Comparison of ENCODE assay signal across 8 cellular contexts in genomic region chr10:87866575-87866974, GRCh38. TPM values are rescaled to one million over a fixed set of nuclear protein-coding genes. Genes with fewer than 3 reads are reported as not detected.
DNase-seq lines count a peak whose midpoint lies in the region; ATAC-seq and TF ChIP-seq lines count a peak whose summit lies in the region.

No MANE protein-coding gene starts in this region.

- TF ChIP-seq CTCF in cardiac muscle cell (IDR thresholded peaks at IDR 0.05; ENCODE audit: low read depth, low read length) (no peak), astrocyte of the spinal cord (IDR thresholded peaks at IDR 0.05; ENCODE audit: low read depth, low read length) (no peak)

- H3K36me3 Mint-ChIP-seq in memory B cell, result peaks cover 5% of the 10 kb centered on the region

- no peaks in the 10 kb centered on the region for H3K27me3 Mint-ChIP-seq in memory B cell

- H3K9me3 Mint-ChIP-seq in memory B cell, result no peaks in the 10 kb centered on the region

- in situ Hi-C loops in astrocyte of the spinal cord (cut with HindIII; ENCODE audit: low sequenced_read_pairs), result no loop called here

- ATAC-seq in Right ventricle myocardium superior (ENCODE audit: poor library complexity), result no peak
- ATAC-seq in memory B cell (ENCODE audit: low read depth), result no peak
- ATAC-seq in HG02981 (IDR thresholded peaks at IDR 0.05; ENCODE audit: unreplicated experiment), result no peak
- ATAC-seq in GM21737 (IDR thresholded peaks at IDR 0.05; ENCODE audit: unreplicated experiment), result no peak
- ATAC-seq in GM18907 (IDR thresholded peaks at IDR 0.05; ENCODE audit: unreplicated experiment), result no peak

- no peaks in the 10 kb centered on the region for H3K36me3 ChIP-seq in cardiac muscle cell
- no peaks in the 10 kb centered on the region for H3K36me3 ChIP-seq in urinary bladder (ENCODE audit: insufficient read depth)

- WGBS in urinary bladder, result 19% methylated on average over 3 of the region's 3 CpGs

- H3K4me3 Mint-ChIP-seq in memory B cell, result peak overlapping the region; percentile 84

- no peaks in the 10 kb centered on the region for H3K9me3 ChIP-seq in cardiac muscle cell (ENCODE audit: low read depth)

- no peaks in the 10 kb centered on the region for H3K27me3 ChIP-seq in cardiac muscle cell

- peak overlapping the region; percentile 69 for H3K27ac Mint-ChIP-seq in memory B cell

- peaks cover 31% of the 10 kb centered on the region for H3K4me1 ChIP-seq in cardiac muscle cell (ENCODE audit: low read depth)
- H3K4me1 ChIP-seq in urinary bladder (ENCODE audit: insufficient read depth), result peaks cover 2% of the 10 kb centered on the region

- intact Hi-C loops in Right ventricle myocardium superior (cut with DNase I), result loop anchor here (10.0 kb wide), 1 partner anchor 48 kb away; no protein-coding TSS in a partner anchor

- H3K4me1 Mint-ChIP-seq in memory B cell, result peaks cover 27% of the 10 kb centered on the region

- H3K4me3 ChIP-seq in cardiac muscle cell (peak overlapping the region; percentile 98), astrocyte of the spinal cord (ENCODE audit: low read depth, low read length) (peak overlapping the region; percentile 85), urinary bladder (ENCODE audit: low read depth, low read length) (peak overlapping the region; percentile 18)

- H3K27ac ChIP-seq in cardiac muscle cell (peak overlapping the region; percentile 96), urinary bladder (ENCODE audit: low read depth) (no peak overlapping the region)

- no peak for DNase-seq in cardiac muscle cell (ENCODE audit: low read depth in 1 of 2, low spot score in 1 of 2)
- DNase-seq in Right ventricle myocardium superior, result no peak
- peak; percentile 19 for DNase-seq in astrocyte of the spinal cord (ENCODE audit: low read depth, low spot score)
- DNase-seq in memory B cell (ENCODE audit: low spot score in 2 of 2), result no peak

RNA-seq across cellular contexts. Expression of gene PTEN, which starts 3.1 kb away (rescaled TPM):
- 33.8 and 66.1 TPM in 2 replicates for total RNA-seq in cardiac muscle cell
- polyA plus RNA-seq in cardiac muscle cell, result 30.4 and 34.1 TPM in 2 replicates
- total RNA-seq in Right ventricle myocardium superior, result 54.3 TPM
- total RNA-seq in urinary bladder, result 308 TPM
- polyA plus RNA-seq in urinary bladder, result 37.6 TPM

RNA-seq across cellular contexts. Expression of gene KLLN, which starts 3.2 kb away (rescaled TPM):
- total RNA-seq in cardiac muscle cell (1.5 and 1.8 TPM in 2 replicates), Right ventricle myocardium superior (0.30 TPM), urinary bladder (0.63 TPM)
- polyA plus RNA-seq in cardiac muscle cell (0.69 and 0.77 TPM in 2 replicates), urinary bladder (0.46 TPM)

RNA-seq across cellular contexts. Expression of gene ATAD1, which starts 48.5 kb away (rescaled TPM):
- total RNA-seq in cardiac muscle cell (41.6 and 47.4 TPM in 2 replicates), Right ventricle myocardium superior (96.7 TPM), urinary bladder (60.6 TPM)
- polyA plus RNA-seq in cardiac muscle cell (82.5 and 103 TPM in 2 replicates), urinary bladder (30.7 TPM)

Comparison
In these comparisons a context has a peak if more than half of its experiments do, and no peak if none do; other contexts are left out.
1. H3K4me3 ChIP-seq: peak in every context shown above with its lines; median percentile 98 in cardiac muscle cell; 85 in astrocyte of the spinal cord; 18 in urinary bladder.